ENCODE assay signal across 8 cellular contexts in the genomic region with DNA sequence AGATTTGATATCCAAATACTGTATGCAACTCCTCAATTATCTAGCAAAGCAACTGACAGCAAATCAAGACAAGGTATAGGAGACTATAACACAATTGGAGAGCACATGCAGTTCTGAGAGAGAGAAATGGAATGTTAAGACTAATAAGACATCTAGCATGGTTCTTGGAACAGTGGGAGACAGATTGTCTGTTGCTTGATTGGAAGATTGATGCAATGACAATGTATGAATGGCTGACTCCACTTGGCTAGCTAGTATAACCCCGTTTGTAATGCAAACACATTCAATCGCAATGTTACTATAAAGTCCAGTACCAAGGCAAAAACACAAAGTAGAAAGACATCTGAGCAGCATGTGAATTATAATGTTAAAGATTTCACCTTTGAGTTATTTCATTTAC.
"Had no signal": no experiment of that assay in that cellular context is flagged by ENCODE, and none has a peak within 500 bp of the region (broad histone marks: within the 10 kb centered on the region; RNA-seq: fewer than 3 reads in every experiment).

No MANE protein-coding gene starts in this region.

- H3K27me3 Mint-ChIP-seq: IgD-negative memory B cell had no signal

- H3K4me3 ChIP-seq: K562 had no signal

- H3K4me3 Mint-ChIP-seq: IgD-negative memory B cell had no signal

- DNase-seq: IMR-90, KBM-7, KG1 had no signal

- H3K36me3 Mint-ChIP-seq: IgD-negative memory B cell had no signal

- H3K27ac Mint-ChIP-seq: IgD-negative memory B cell had no signal

- ATAC-seq: HepG2, K562 had no signal

- FAIRE-seq: HepG2, HTR-8/SVneo, K562 had no signal

- H3K27ac ChIP-seq: HL-60 had no signal

- H3K4me1 Mint-ChIP-seq: IgD-negative memory B cell had no signal
